8 cellular contexts compared by ENCODE assay signal in the genomic region with DNA sequence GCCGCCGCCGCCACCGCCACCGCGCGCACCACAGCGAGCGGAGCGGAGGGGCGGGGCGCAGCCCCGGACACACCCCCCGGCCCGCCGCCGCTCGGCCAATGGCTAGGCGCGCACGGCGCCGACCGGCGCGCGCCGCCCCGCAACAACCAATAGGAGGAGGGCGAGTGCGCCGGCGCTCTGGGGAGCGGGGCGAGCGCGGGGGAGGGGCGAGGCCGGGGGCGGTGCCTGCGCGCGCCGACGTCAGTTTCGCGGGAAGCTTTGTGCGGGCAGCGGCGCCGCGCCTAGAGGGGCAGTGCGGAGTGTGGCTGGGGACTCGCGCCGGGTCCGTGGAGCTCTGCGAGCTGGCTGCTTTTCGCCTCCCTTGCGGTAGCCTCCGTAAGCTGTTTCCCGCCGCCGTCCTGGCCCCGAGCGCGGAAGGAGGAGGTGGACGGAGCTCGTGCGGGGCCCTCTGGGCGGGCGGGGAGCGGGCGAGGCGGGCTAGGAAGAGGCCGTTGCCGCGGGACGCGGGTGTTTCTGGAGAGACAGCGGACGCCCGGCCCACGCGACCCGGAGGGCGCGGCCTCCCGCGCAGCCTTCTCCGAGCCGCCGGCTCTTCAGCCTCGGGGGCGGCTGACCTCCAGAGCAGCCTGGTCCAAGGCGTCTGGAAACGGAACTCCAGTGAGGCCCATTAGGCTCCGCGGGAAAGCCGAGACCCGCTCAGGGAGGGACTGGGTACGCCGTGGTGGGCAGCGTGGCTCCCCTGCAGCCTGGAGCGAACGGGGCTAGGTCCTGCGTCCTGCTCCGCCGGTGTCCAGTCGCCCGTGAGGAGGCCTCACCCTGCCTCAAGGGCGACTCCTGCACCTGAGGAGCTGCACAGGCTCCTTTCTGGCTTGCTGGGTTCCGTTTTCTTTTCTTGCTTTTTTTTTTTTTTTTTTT. TPM values are rescaled to one million over a fixed set of nuclear protein-coding genes. Genes with fewer than 3 reads are reported as not detected.
A peak's percentile ranks its signal among the peaks of the same experiment; 100 is the strongest.
DNase-seq lines count a peak whose midpoint lies in the region; ATAC-seq and TF ChIP-seq lines count a peak whose summit lies in the region.

A gene (minus strand): TSS at position 44 of the 915 bp plus-strand sequence. CDS start 249 bp downstream, outside the sequence.

- H3K9me3 ChIP-seq in T-helper 17 cell (ENCODE audit: control insufficient read depth, low read length, poor library complexity, severe bottlenecking) (no peaks in the 10 kb centered on the region), right cardiac atrium (ENCODE audit: control insufficient read depth, low read length) (no peaks in the 10 kb centered on the region), vagina (no peaks in the 10 kb centered on the region)

- intact Hi-C loops in right cardiac atrium (cut with DNase I) = no loop called here
- intact Hi-C loops in vagina (cut with DNase I) = loop anchor here (1.0 kb wide), 1 partner anchor 30 kb away; no protein-coding TSS in a partner anchor

- no peak for TF ChIP-seq CTCF in vagina (IDR thresholded peaks at IDR 0.05)

- peak within 1 kb of the TSS; percentile 95 for H3K4me3 Mint-ChIP-seq in T-helper 17 cell

- peaks cover 2% of the 10 kb centered on the region for H3K36me3 Mint-ChIP-seq in T-helper 17 cell (ENCODE audit: low read depth)

- peak; percentile 19 for DNase-seq in NCI-H1694 (lab: John Stamatoyannopoulos, UW)
- DNase-seq in T-helper 17 cell = peak; percentile 90 to 93 (median 92)
- DNase-seq in amniotic stem cell (lab: John Stamatoyannopoulos, UW) = peak; percentile 73
- DNase-seq in right cardiac atrium = peak; percentile 90 to 97 (median 96)
- peak; percentile 34 for DNase-seq in renal cortical epithelial cell (ENCODE audit: low read depth)
- DNase-seq in vagina (ENCODE audit: extremely low spot score in 2 of 2) = no peak

- peaks cover 0 to 21% of the 10 kb centered on the region in 2 donors for H3K36me3 ChIP-seq in vagina

- peak within 1 kb of the TSS; percentile 65 for H3K27ac Mint-ChIP-seq in T-helper 17 cell

- ATAC-seq in HG02884 (IDR thresholded peaks at IDR 0.05; ENCODE audit: unreplicated experiment) (peak; percentile 88), T-helper 17 cell (peak; percentile 98), right cardiac atrium (peak; percentile 99)

- H3K27me3 ChIP-seq in right cardiac atrium (ENCODE audit: control insufficient read depth, insufficient read depth) (no peaks in the 10 kb centered on the region), vagina (no peaks in the 10 kb centered on the region)

- H3K4me3 ChIP-seq in right cardiac atrium (ENCODE audit: low read length) (peak within 1 kb of the TSS; percentile 92), vagina (peak within 1 kb of the TSS; percentile 68 to 90)

- H3K27ac ChIP-seq in right cardiac atrium (ENCODE audit: low read length) (no peak within 1 kb of the TSS), vagina (no peak within 1 kb of the TSS)

- peak; percentile 54 for TF ChIP-seq POLR2A in GM15510 (IDR thresholded peaks at IDR 0.05; ENCODE audit: borderline replicate concordance, extremely low read depth, insufficient read length)
- TF ChIP-seq POLR2A in vagina (IDR thresholded peaks at IDR 0.05) = no peak

- no peaks in the 10 kb centered on the region for H3K27me3 Mint-ChIP-seq in T-helper 17 cell

- WGBS in right cardiac atrium = under 1% methylated on average over 113 of the region's 113 CpGs

- peaks cover 11% of the 10 kb centered on the region for H3K4me1 Mint-ChIP-seq in T-helper 17 cell

- H3K4me1 ChIP-seq in right cardiac atrium (ENCODE audit: control insufficient read depth, insufficient read depth, low read length) (peaks cover 4% of the 10 kb centered on the region), vagina (peaks cover 28% of the 10 kb centered on the region)

RNA-seq across cellular contexts. Expression of the gene that starts here (rescaled TPM):
- total RNA-seq in T-helper 17 cell (10 to 100 TPM; 12.1 to 18.2 TPM), right cardiac atrium (1 to 10 TPM; 7.6 to 9.4 (median 9.0) TPM), renal cortical epithelial cell (11.0 and 19.1 TPM in 2 replicates), vagina (10.3 TPM)
- polyA plus RNA-seq in right cardiac atrium = 9.5 TPM

Comparison
In these comparisons a context has a peak if more than half of its experiments do, and no peak if none do; other contexts are left out.
1. DNase-seq: peak in NCI-H1694 (single experiment), T-helper 17 cell (3 of 3), amniotic stem cell (single experiment), right cardiac atrium (3 of 3) and renal cortical epithelial cell (single experiment); none in vagina (0 of 2).
2. Peak in every context shown above with its lines, with median percentiles within 50 percentile points of each other: ATAC-seq.